16 cellular contexts compared by ENCODE assay signal in the genomic region with DNA sequence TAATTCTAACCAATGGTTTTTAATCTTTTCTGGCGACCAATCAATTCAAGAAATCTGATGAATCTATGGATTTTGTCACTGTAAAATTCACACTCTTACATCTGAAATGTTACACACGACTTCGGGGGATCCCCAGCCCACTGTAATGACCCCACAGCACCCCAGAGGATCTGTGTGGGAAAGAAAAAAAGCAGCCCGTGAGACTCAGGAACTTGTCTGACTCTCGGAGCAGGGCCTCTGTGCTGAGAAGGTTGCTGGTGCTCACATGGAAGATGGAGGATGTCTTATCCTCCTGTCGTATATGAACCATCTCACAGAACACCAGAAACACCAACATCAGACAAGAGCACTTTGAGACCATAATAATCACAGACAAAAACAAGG.
"Had no signal": no experiment of that assay in that cellular context is flagged by ENCODE, and none has a peak within 500 bp of the region (broad histone marks: within the 10 kb centered on the region; RNA-seq: fewer than 3 reads in every experiment).

No MANE protein-coding gene starts in this region.

- H3K9me3 Mint-ChIP-seq: activated CD4-positive, alpha-beta T cell treated with anti-CD3 and anti-CD28 coated beads, Interleukin-2, amount 10 ng/mL, durations not matched to agents 7 days and 5 days; activated naive CD4-positive, alpha-beta T cell treated with anti-CD3 and anti-CD28 coated beads, Interleukin-2, amount 50 U/mL, for 24 hours; endodermal cell; nephron had no signal

- H3K36me3 ChIP-seq: spleen, upper lobe of right lung had no signal

- DNase-seq: activated CD4-positive, alpha-beta T cell treated with anti-CD3 and anti-CD28 coated beads, Interleukin-2, amount 10 ng/mL, durations not matched to agents 7 days and 5 days; activated CD4-positive, CD25-positive, alpha-beta regulatory T cell; activated T-cell treated with anti-CD3 and anti-CD28 coated beads for 4 hours; amygdala; endodermal cell; erythroblast; hippocampal formation; left ventricle myocardium superior; mesendoderm; spleen; stimulated activated CD4-positive, alpha-beta T cell treated with anti-CD3 and anti-CD28 coated beads, Interleukin-1b, Interleukin-23, amount 100 ng/mL, for 48 hours; upper lobe of right lung had no signal

- H3K27ac Mint-ChIP-seq: activated CD4-positive, alpha-beta T cell treated with anti-CD3 and anti-CD28 coated beads, Interleukin-2, amount 10 ng/mL, durations not matched to agents 7 days and 5 days; activated naive CD4-positive, alpha-beta T cell treated with anti-CD3 and anti-CD28 coated beads, Interleukin-2, amount 50 U/mL, for 24 hours; endodermal cell; nephron; stimulated activated memory B cell treated with anti-CD40 and anti-IgM and Interleukin-4, amounts not matched to agents 10 μg/mL and 1 μg/mL and 100 μg/mL, for 72 hours had no signal

- H3K9me3 ChIP-seq: spleen, upper lobe of right lung had no signal

- ATAC-seq: left ventricle myocardium superior, sciatic nerve, upper lobe of right lung had no signal

- H3K27me3 Mint-ChIP-seq: stimulated activated memory B cell treated with anti-CD40 and anti-IgM and Interleukin-4, amounts not matched to agents 10 μg/mL and 1 μg/mL and 100 μg/mL, for 72 hours had no signal

- H3K4me3 Mint-ChIP-seq: activated CD4-positive, alpha-beta T cell treated with anti-CD3 and anti-CD28 coated beads, Interleukin-2, amount 10 ng/mL, durations not matched to agents 7 days and 5 days; activated naive CD4-positive, alpha-beta T cell treated with anti-CD3 and anti-CD28 coated beads, Interleukin-2, amount 50 U/mL, for 24 hours; endodermal cell; nephron; stimulated activated memory B cell treated with anti-CD40 and anti-IgM and Interleukin-4, amounts not matched to agents 10 μg/mL and 1 μg/mL and 100 μg/mL, for 72 hours had no signal

- H3K4me1 ChIP-seq: spleen, upper lobe of right lung had no signal

- H3K27me3 ChIP-seq: spleen, upper lobe of right lung had no signal

- H3K4me1 Mint-ChIP-seq: activated CD4-positive, alpha-beta T cell treated with anti-CD3 and anti-CD28 coated beads, Interleukin-2, amount 10 ng/mL, durations not matched to agents 7 days and 5 days; activated naive CD4-positive, alpha-beta T cell treated with anti-CD3 and anti-CD28 coated beads, Interleukin-2, amount 50 U/mL, for 24 hours; endodermal cell; nephron had no signal

- H3K36me3 Mint-ChIP-seq: activated naive CD4-positive, alpha-beta T cell treated with anti-CD3 and anti-CD28 coated beads, Interleukin-2, amount 50 U/mL, for 24 hours; stimulated activated memory B cell treated with anti-CD40 and anti-IgM and Interleukin-4, amounts not matched to agents 10 μg/mL and 1 μg/mL and 100 μg/mL, for 72 hours had no signal

- H3K27ac ChIP-seq: spleen, upper lobe of right lung had no signal

- H3K4me3 ChIP-seq: spleen, upper lobe of right lung had no signal
